15 cellular contexts compared by ENCODE assay signal in genomic region chr4:71558248-71558647, GRCh38.
A peak's percentile ranks its signal among the peaks of the same experiment; 100 is the strongest.
DNase-seq lines count a peak whose midpoint lies in the region; ATAC-seq lines count a peak whose summit lies in the region.
"Had no signal": no experiment of that assay in that cellular context is flagged by ENCODE, and none has a peak within 500 bp of the region (broad histone marks: within the 10 kb centered on the region; RNA-seq: fewer than 3 reads in every experiment).

No MANE protein-coding gene starts in this region.

- H3K27me3 Mint-ChIP-seq in immature natural killer cell (ENCODE audit: low read depth in 3 of 3), result peaks cover 0 to 2% (median 0%) of the 10 kb centered on the region in 3 donors
- H3K27me3 Mint-ChIP-seq: memory B cell had no signal

- no peak overlapping the region for H3K4me3 Mint-ChIP-seq in immature natural killer cell
- H3K4me3 Mint-ChIP-seq: memory B cell had no signal

- no peaks in the 10 kb centered on the region for H3K4me1 Mint-ChIP-seq in immature natural killer cell
- H3K4me1 Mint-ChIP-seq: memory B cell had no signal

- no peak overlapping the region for H3K27ac Mint-ChIP-seq in immature natural killer cell
- H3K27ac Mint-ChIP-seq: memory B cell had no signal

- ATAC-seq in GM18508 (IDR thresholded peaks at IDR 0.05; ENCODE audit: insufficient read depth, unreplicated experiment) (peak; percentile 93), GM19467 (IDR thresholded peaks at IDR 0.05; ENCODE audit: unreplicated experiment) (peak; percentile 72), HG02884 (IDR thresholded peaks at IDR 0.05; ENCODE audit: unreplicated experiment) (peak; percentile 78), HG03521 (IDR thresholded peaks at IDR 0.05; ENCODE audit: unreplicated experiment) (peak; percentile 72), HG03045 (IDR thresholded peaks at IDR 0.05; ENCODE audit: unreplicated experiment) (no peak)
- ATAC-seq: body of pancreas had no signal

- no peak for DNase-seq in DMS79 (lab: John Stamatoyannopoulos, UW)
- DNase-seq in immature natural killer cell, result no peak
- DNase-seq in RPMI8226, result no peak
- DNase-seq: BE2C; body of pancreas; H7; KG1; NCI-H2107; stimulated activated CD4-positive, alpha-beta T cell treated with anti-CD3 and anti-CD28 coated beads, Interleukin-2, amount 100 ng/mL, for 24 hours had no signal

- peaks cover 5 to 29% (median 26%) of the 10 kb centered on the region in 3 donors for H3K36me3 Mint-ChIP-seq in immature natural killer cell
- H3K36me3 Mint-ChIP-seq: memory B cell had no signal

- no peaks in the 10 kb centered on the region for H3K9me3 Mint-ChIP-seq in immature natural killer cell
- H3K9me3 Mint-ChIP-seq: memory B cell had no signal
